ENCODE assay signal across 8 cellular contexts in genomic region chr2:85327757-85328617, GRCh38. TPM values are rescaled to one million over a fixed set of nuclear protein-coding genes. Genes with fewer than 3 reads are reported as not detected.
DNase-seq lines count a peak whose midpoint lies in the region; ATAC-seq and TF ChIP-seq lines count a peak whose summit lies in the region.

TSS of gene TGOLN2 (minus strand) at chr2:85327989. CDS start at chr2:85327962, 27 bp downstream.

- ATAC-seq in GM21529 (IDR thresholded peaks at IDR 0.05; ENCODE audit: unreplicated experiment) = peak; percentile 80

- H3K4me3 Mint-ChIP-seq in IgD-negative memory B cell = peak within 1 kb of the TSS; percentile 93 to 99 (median 98)

- H3K27me3 Mint-ChIP-seq in IgD-negative memory B cell = no peaks in the 10 kb centered on the region

- peaks cover 11% of the 10 kb centered on the region for H3K36me3 Mint-ChIP-seq in IgD-negative memory B cell

- no peaks in the 10 kb centered on the region for H3K27me3 ChIP-seq in mononuclear cell (ENCODE audit: insufficient read depth, low read length)

- H3K9me3 Mint-ChIP-seq in IgD-negative memory B cell = no peaks in the 10 kb centered on the region

- H3K4me3 ChIP-seq in epithelial cell of esophagus (ENCODE audit: low read length) (peak within 1 kb of the TSS; percentile 88), mononuclear cell (ENCODE audit: low read length) (peak within 1 kb of the TSS; percentile 84)

- peaks cover 29 to 36% (median 32%) of the 10 kb centered on the region in 3 donors for H3K4me1 Mint-ChIP-seq in IgD-negative memory B cell

- no peaks in the 10 kb centered on the region for H3K9me3 ChIP-seq in mononuclear cell (ENCODE audit: low read depth, low read length)

- peak within 1 kb of the TSS; percentile 95 to 100 (median 99) for H3K27ac Mint-ChIP-seq in IgD-negative memory B cell

- DNase-seq in DMS114 treated with DMSO at 0.1 percent for 48 hours (lab: John Stamatoyannopoulos, UW; ENCODE audit: unreplicated experiment) (peak; percentile 90), OCI-M1 (lab: John Stamatoyannopoulos, UW) (peak; percentile 91), activated T-cell treated with anti-CD3 and anti-CD28 coated beads for 24 hours (ENCODE audit: low read depth) (peak; percentile 87), epithelial cell of esophagus (ENCODE audit: low read depth) (peak; percentile 92)
- peak; percentile 90 for DNase-seq in stimulated activated CD8-positive, alpha-beta memory T cell treated with anti-CD3 and anti-CD28 coated beads, Interleukin-2, amount 100 ng/mL, for 48 hours (ENCODE audit: low read depth in 2 of 2)

- TF ChIP-seq CTCF in epithelial cell of esophagus (IDR thresholded peaks at IDR 0.05; ENCODE audit: insufficient read depth, low read depth, low read length, missing control alignments) = no peak

- H3K4me1 ChIP-seq in mononuclear cell (ENCODE audit: insufficient read depth, low read length) = peaks cover 47% of the 10 kb centered on the region

RNA-seq across cellular contexts. Expression of gene TGOLN2, which starts in this region (rescaled TPM):
- polyA plus RNA-seq in IgD-negative memory B cell = 86.7 TPM
- 154 TPM for total RNA-seq in mononuclear cell

Comparison
In these comparisons a context has a peak if more than half of its experiments do, and no peak if none do; other contexts are left out.
1. Peak in every context shown above with its lines: DNase-seq, ATAC-seq and H3K4me3 ChIP-seq.